In genomic region chr16:54511181-54511731, GRCh38 we compare ENCODE assay signal across 1 cellular context.
TF ChIP-seq lines count a peak whose summit lies in the region.

No MANE protein-coding gene starts in this region.

TF ChIP-seq in WTC11, 78 proteins besides CTCF, POLR2A, EP300 and RAD21 (continued from another document):
- TF ChIP-seq AFF4 (CRISPR knock-in tag; IDR thresholded peaks at IDR 0.05; ENCODE audit: borderline replicate concordance) (no peak), MYBL2 (CRISPR knock-in tag; IDR thresholded peaks at IDR 0.05) (no peak), RELA (CRISPR knock-in tag; IDR thresholded peaks at IDR 0.05; ENCODE audit: borderline replicate concordance) (no peak), ZNF423 (CRISPR knock-in tag; IDR thresholded peaks at IDR 0.05) (no peak), CDX4 (CRISPR knock-in tag; IDR thresholded peaks at IDR 0.05; ENCODE audit: borderline replicate concordance) (no peak)
TF ChIP-seq in WTC11: peak in this region for 0.
